In the genomic region with DNA sequence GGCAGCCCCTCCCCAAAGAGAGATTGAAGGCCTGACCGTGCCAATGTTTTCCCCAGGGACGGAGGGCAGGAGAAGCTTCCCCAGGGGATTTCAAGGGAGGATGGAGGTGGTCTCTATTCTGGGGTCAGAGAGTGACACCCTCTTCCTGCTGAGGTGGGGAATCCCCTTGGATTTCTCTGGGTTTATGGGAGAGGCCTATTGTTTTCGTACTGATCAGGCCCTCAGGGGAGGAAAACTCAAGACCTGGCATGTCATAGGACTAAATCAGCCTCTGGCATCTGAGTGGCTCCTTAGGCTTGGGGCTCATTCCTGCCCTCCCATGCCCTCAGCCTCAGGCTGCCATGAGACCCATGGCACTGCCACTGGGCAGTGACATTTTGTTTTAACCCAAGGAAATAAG, we compare ENCODE assay signal across 1 cellular context.
TF ChIP-seq lines count a peak whose summit lies in the region.

No MANE protein-coding gene starts in this region.

TF ChIP-seq in GM23338, 12 proteins besides CTCF, POLR2A, EP300 and RAD21 (continued from another document):
- TF ChIP-seq, protein P1, sequence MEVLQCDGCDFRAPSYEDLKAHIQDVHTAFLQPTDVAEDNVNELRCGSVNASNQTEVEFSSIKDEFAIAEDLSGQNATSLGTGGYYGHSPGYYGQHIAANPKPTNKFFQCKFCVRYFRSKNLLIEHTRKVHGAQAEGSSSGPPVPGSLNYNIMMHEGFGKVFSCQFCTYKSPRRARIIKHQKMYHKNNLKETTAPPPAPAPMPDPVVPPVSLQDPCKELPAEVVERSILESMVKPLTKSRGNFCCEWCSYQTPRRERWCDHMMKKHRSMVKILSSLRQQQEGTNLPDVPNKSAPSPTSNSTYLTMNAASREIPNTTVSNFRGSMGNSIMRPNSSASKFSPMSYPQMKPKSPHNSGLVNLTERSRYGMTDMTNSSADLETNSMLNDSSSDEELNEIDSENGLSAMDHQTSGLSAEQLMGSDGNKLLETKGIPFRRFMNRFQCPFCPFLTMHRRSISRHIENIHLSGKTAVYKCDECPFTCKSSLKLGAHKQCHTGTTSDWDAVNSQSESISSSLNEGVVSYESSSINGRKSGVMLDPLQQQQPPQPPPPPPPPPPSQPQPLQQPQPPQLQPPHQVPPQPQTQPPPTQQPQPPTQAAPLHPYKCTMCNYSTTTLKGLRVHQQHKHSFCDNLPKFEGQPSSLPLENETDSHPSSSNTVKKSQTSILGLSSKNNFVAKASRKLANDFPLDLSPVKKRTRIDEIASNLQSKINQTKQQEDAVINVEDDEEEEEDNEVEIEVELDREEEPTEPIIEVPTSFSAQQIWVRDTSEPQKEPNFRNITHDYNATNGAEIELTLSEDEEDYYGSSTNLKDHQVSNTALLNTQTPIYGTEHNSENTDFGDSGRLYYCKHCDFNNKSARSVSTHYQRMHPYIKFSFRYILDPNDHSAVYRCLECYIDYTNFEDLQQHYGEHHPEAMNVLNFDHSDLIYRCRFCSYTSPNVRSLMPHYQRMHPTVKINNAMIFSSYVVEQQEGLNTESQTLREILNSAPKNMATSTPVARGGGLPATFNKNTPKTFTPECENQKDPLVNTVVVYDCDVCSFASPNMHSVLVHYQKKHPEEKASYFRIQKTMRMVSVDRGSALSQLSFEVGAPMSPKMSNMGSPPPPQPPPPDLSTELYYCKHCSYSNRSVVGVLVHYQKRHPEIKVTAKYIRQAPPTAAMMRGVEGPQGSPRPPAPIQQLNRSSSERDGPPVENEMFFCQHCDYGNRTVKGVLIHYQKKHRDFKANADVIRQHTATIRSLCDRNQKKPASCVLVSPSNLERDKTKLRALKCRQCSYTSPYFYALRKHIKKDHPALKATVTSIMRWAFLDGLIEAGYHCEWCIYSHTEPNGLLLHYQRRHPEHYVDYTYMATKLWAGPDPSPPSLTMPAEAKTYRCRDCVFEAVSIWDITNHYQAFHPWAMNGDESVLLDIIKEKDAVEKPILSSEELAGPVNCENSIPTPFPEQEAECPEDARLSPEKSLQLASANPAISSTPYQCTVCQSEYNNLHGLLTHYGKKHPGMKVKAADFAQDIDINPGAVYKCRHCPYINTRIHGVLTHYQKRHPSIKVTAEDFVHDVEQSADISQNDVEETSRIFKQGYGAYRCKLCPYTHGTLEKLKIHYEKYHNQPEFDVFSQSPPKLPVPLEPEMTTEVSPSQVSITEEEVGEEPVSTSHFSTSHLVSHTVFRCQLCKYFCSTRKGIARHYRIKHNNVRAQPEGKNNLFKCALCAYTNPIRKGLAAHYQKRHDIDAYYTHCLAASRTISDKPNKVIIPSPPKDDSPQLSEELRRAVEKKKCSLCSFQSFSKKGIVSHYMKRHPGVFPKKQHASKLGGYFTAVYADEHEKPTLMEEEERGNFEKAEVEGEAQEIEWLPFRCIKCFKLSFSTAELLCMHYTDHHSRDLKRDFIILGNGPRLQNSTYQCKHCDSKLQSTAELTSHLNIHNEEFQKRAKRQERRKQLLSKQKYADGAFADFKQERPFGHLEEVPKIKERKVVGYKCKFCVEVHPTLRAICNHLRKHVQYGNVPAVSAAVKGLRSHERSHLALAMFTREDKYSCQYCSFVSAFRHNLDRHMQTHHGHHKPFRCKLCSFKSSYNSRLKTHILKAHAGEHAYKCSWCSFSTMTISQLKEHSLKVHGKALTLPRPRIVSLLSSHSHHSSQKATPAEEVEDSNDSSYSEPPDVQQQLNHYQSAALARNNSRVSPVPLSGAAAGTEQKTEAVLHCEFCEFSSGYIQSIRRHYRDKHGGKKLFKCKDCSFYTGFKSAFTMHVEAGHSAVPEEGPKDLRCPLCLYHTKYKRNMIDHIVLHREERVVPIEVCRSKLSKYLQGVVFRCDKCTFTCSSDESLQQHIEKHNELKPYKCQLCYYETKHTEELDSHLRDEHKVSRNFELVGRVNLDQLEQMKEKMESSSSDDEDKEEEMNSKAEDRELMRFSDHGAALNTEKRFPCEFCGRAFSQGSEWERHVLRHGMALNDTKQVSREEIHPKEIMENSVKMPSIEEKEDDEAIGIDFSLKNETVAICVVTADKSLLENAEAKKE (CRISPR knock-in tag; IDR thresholded peaks at IDR 0.05), result no peak
- TF ChIP-seq ZNF331 (CRISPR knock-in tag; IDR thresholded peaks at IDR 0.05; ENCODE audit: low read depth), result no peak
TF ChIP-seq in GM23338: peak in this region for 0.
